ENCODE assay signal across 17 cellular contexts in the genomic region with DNA sequence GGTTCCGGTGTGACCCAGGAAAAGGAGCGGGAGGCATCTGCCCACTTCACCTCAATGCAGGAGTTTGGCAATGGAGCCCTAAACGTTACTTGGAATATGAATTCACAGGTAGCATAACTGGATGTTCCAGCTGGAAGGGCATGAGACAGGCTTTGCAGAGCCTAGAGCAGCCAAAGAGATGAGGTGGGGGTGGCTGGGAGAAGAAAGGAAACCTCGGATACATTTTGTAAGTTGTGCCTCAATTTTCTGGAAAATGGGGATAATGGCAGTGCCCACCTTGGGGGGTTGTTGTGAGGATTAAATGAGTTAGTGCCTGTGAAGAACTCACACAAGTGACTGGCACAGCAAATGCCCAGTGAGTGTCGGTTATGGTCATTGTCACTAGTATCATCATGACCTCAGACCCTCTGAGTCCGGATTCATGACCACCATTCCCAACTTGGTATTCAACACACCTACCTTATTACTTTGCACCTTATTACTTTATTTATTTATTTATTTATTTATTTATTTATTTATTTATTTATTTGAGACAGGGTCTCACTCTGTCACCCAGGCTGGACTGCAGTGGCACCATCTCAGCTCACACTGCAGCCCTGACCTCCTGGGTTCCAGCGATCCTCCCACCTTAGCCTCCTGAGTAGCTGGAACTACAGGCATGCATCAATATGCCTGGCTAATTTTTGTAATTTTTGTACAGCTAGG.
"Had no signal": no experiment of that assay in that cellular context is flagged by ENCODE, and none has a peak within 500 bp of the region (broad histone marks: within the 10 kb centered on the region; RNA-seq: fewer than 3 reads in every experiment).

No MANE protein-coding gene starts in this region.

- H3K9me3 Mint-ChIP-seq: activated CD4-positive, alpha-beta memory T cell treated with anti-CD3 and anti-CD28 coated beads for 36 hours; effector memory CD8-positive, alpha-beta T cell; immature natural killer cell; stimulated activated naive CD8-positive, alpha-beta T cell treated with anti-CD3 and anti-CD28 coated beads, Interleukin-15, Interleukin-2, amounts not matched to agents 100 ng/mL and 50 ng/mL, for 24 hours had no signal

- H3K36me3 Mint-ChIP-seq: activated CD4-positive, alpha-beta memory T cell treated with anti-CD3 and anti-CD28 coated beads for 36 hours; activated naive CD8-positive, alpha-beta T cell; immature natural killer cell had no signal

- DNase-seq: activated CD4-positive, alpha-beta memory T cell treated with anti-CD3 and anti-CD28 coated beads for 36 hours; activated gamma-delta T cell treated with Interleukin-2 at 50 U/mL for 16 hours; anterior cingulate cortex; dermis blood vessel endothelial cell; effector memory CD8-positive, alpha-beta T cell; foreskin keratinocyte; immature natural killer cell; nephron progenitor cell; occipital lobe; right cardiac atrium; small intestine; stimulated activated CD4-positive, alpha-beta T cell treated with anti-CD3 and anti-CD28 coated beads, Interleukin-4, amount 100 ng/mL, for 24 hours; upper lobe of right lung; WERI-Rb-1 had no signal

- H3K27ac Mint-ChIP-seq: activated CD4-positive, alpha-beta memory T cell treated with anti-CD3 and anti-CD28 coated beads for 36 hours; effector memory CD8-positive, alpha-beta T cell; immature natural killer cell; stimulated activated naive CD8-positive, alpha-beta T cell treated with anti-CD3 and anti-CD28 coated beads, Interleukin-15, Interleukin-2, amounts not matched to agents 100 ng/mL and 50 ng/mL, for 24 hours had no signal

- H3K4me3 Mint-ChIP-seq: activated CD4-positive, alpha-beta memory T cell treated with anti-CD3 and anti-CD28 coated beads for 36 hours; activated naive CD8-positive, alpha-beta T cell; effector memory CD8-positive, alpha-beta T cell; immature natural killer cell; nephron progenitor cell; stimulated activated naive CD8-positive, alpha-beta T cell treated with anti-CD3 and anti-CD28 coated beads, Interleukin-15, Interleukin-2, amounts not matched to agents 100 ng/mL and 50 ng/mL, for 24 hours had no signal

- H3K27ac ChIP-seq: upper lobe of right lung, WERI-Rb-1 had no signal

- H3K27me3 Mint-ChIP-seq: activated naive CD8-positive, alpha-beta T cell had no signal

- ATAC-seq: effector memory CD8-positive, alpha-beta T cell; foreskin keratinocyte; right cardiac atrium; upper lobe of right lung had no signal

- H3K27me3 ChIP-seq: foreskin keratinocyte, upper lobe of right lung had no signal

- H3K4me3 ChIP-seq: prostate gland, upper lobe of right lung had no signal

- H3K9me3 ChIP-seq: prostate gland, upper lobe of right lung had no signal

- FAIRE-seq: small intestine had no signal

- H3K36me3 ChIP-seq: prostate gland, upper lobe of right lung, WERI-Rb-1 had no signal
